1 cellular context compared by ENCODE assay signal in the genomic region with DNA sequence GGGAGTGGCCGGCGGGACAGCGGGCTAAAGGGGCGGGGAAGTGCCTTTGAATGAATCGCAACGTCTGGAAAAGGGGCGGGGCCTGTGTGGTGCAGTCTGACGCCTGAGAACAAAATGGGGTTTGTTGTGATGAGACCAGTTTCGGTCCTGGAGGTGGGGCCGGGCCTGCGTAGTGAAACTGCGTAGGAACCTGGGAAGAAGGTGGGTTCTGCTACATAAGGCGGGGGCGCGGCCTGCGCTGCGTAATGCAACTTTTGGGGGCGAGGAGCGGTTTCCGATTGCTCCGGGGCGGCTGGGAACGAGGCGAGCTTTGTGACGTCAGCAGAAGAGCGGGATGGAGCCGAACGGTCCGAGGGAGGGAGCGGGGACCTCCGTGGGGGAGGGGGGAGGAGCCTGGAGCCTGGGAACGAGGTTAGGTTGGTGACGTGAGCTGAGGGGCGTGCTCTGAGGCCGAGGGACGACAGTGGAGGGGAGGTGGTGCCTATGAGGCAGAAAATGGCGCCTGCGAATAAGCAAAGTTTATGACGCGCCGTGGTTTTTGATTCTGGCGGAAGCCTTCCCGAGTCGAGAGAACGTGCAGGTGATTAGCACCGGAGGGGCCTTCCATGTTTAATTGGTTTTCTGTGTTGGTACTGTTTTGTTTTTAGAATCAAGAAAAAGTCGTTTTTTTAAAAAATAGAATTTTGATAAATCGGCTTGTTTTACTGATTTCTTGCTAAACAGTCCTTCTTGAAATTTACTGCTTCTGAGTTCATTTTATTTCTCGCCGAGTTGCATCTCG.
TF ChIP-seq lines count a peak whose summit lies in the region.

No MANE protein-coding gene starts in this region.

TF ChIP-seq in K562, 482 proteins besides CTCF, POLR2A, EP300 and RAD21 (continued from another document and continues in another):
- TF ChIP-seq, protein P1, sequence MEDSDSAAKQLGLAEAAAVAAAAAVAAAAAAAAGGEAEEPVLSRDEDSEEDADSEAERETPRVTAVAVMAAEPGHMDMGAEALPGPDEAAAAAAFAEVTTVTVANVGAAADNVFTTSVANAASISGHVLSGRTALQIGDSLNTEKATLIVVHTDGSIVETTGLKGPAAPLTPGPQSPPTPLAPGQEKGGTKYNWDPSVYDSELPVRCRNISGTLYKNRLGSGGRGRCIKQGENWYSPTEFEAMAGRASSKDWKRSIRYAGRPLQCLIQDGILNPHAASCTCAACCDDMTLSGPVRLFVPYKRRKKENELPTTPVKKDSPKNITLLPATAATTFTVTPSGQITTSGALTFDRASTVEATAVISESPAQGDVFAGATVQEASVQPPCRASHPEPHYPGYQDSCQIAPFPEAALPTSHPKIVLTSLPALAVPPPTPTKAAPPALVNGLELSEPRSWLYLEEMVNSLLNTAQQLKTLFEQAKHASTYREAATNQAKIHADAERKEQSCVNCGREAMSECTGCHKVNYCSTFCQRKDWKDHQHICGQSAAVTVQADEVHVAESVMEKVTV (CRISPR knock-in tag; IDR thresholded peaks at IDR 0.05), result no peak
- TF ChIP-seq EGR1 (conservative IDR thresholded peaks at IDR 0.05) (peak; percentile 64), HDAC8 (tag; IDR thresholded peaks at IDR 0.05) (no peak), CAMTA2 (CRISPR knock-in tag; conservative IDR thresholded peaks at IDR 0.05) (no peak), ZNF23 (CRISPR knock-in tag; IDR thresholded peaks at IDR 0.05) (no peak), RBFOX2 (IDR thresholded peaks at IDR 0.05; ENCODE audit: low read depth, low read length) (peak; percentile 75), EP400 (IDR thresholded peaks at IDR 0.05) (peak; percentile 53; the same call in 1 of the 2 replicates), SNRNP70 (optimal IDR thresholded peaks at IDR 0.05; ENCODE audit: low read depth, low read length) (no peak), ZNF696 (CRISPR knock-in tag; conservative IDR thresholded peaks at IDR 0.05) (no peak), ZNF212 (CRISPR knock-in tag; IDR thresholded peaks at IDR 0.05) (no peak), ZNF24 (IDR thresholded peaks at IDR 0.05) (peak; percentile 61; the same call in 1 of the 2 replicates), MYC (IDR thresholded peaks at IDR 0.05; ENCODE audit: low read depth, low read length) (no peak), MYC (CRISPR knock-in tag; IDR thresholded peaks at IDR 0.05; ENCODE audit: borderline replicate concordance, low read depth) (no peak), RFX7 (CRISPR knock-in tag; IDR thresholded peaks at IDR 0.05) (no peak), NBN (IDR thresholded peaks at IDR 0.05; ENCODE audit: low read depth) (peak; percentile 31; the same call in 1 of the 2 replicates), NCOR1 (IDR thresholded peaks at IDR 0.05) (peak; percentile 78), FIP1L1 (IDR thresholded peaks at IDR 0.05; ENCODE audit: low read depth, low read length, poor library complexity, severe bottlenecking) (no peak), MEIS2 (IDR thresholded peaks at IDR 0.05; ENCODE audit: partially characterized antibody) (peak; percentile 40), MYBL2 (IDR thresholded peaks at IDR 0.05; ENCODE audit: low read depth) (no peak), MYBL2 (CRISPR knock-in tag; IDR thresholded peaks at IDR 0.05; ENCODE audit: borderline replicate concordance) (no peak), RBM39 (optimal IDR thresholded peaks at IDR 0.05; ENCODE audit: low read depth, low read length) (no peak), MCM5 (IDR thresholded peaks at IDR 0.05; ENCODE audit: low read depth) (no peak), NRF1 (conservative IDR thresholded peaks at IDR 0.05 in 1 of 2, IDR thresholded peaks at IDR 0.05 in 1 of 2) (peak; percentile 90 to 92), GABPA (tag; conservative IDR thresholded peaks at IDR 0.05; ENCODE audit: low read depth) (no peak), TFAM (CRISPR knock-in tag; conservative IDR thresholded peaks at IDR 0.05) (no peak), ZNF324 (CRISPR knock-in tag; IDR thresholded peaks at IDR 0.05) (no peak), ZNF583 (CRISPR knock-in tag; IDR thresholded peaks at IDR 0.05) (no peak), TRIM28 (IDR thresholded peaks at IDR 0.05) (no peak)
- TF ChIP-seq, protein P2, sequence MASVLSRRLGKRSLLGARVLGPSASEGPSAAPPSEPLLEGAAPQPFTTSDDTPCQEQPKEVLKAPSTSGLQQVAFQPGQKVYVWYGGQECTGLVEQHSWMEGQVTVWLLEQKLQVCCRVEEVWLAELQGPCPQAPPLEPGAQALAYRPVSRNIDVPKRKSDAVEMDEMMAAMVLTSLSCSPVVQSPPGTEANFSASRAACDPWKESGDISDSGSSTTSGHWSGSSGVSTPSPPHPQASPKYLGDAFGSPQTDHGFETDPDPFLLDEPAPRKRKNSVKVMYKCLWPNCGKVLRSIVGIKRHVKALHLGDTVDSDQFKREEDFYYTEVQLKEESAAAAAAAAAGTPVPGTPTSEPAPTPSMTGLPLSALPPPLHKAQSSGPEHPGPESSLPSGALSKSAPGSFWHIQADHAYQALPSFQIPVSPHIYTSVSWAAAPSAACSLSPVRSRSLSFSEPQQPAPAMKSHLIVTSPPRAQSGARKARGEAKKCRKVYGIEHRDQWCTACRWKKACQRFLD (CRISPR knock-in tag; IDR thresholded peaks at IDR 0.05), result no peak; the same call in 1 of the 2 replicates
- TF ChIP-seq, protein P3, sequence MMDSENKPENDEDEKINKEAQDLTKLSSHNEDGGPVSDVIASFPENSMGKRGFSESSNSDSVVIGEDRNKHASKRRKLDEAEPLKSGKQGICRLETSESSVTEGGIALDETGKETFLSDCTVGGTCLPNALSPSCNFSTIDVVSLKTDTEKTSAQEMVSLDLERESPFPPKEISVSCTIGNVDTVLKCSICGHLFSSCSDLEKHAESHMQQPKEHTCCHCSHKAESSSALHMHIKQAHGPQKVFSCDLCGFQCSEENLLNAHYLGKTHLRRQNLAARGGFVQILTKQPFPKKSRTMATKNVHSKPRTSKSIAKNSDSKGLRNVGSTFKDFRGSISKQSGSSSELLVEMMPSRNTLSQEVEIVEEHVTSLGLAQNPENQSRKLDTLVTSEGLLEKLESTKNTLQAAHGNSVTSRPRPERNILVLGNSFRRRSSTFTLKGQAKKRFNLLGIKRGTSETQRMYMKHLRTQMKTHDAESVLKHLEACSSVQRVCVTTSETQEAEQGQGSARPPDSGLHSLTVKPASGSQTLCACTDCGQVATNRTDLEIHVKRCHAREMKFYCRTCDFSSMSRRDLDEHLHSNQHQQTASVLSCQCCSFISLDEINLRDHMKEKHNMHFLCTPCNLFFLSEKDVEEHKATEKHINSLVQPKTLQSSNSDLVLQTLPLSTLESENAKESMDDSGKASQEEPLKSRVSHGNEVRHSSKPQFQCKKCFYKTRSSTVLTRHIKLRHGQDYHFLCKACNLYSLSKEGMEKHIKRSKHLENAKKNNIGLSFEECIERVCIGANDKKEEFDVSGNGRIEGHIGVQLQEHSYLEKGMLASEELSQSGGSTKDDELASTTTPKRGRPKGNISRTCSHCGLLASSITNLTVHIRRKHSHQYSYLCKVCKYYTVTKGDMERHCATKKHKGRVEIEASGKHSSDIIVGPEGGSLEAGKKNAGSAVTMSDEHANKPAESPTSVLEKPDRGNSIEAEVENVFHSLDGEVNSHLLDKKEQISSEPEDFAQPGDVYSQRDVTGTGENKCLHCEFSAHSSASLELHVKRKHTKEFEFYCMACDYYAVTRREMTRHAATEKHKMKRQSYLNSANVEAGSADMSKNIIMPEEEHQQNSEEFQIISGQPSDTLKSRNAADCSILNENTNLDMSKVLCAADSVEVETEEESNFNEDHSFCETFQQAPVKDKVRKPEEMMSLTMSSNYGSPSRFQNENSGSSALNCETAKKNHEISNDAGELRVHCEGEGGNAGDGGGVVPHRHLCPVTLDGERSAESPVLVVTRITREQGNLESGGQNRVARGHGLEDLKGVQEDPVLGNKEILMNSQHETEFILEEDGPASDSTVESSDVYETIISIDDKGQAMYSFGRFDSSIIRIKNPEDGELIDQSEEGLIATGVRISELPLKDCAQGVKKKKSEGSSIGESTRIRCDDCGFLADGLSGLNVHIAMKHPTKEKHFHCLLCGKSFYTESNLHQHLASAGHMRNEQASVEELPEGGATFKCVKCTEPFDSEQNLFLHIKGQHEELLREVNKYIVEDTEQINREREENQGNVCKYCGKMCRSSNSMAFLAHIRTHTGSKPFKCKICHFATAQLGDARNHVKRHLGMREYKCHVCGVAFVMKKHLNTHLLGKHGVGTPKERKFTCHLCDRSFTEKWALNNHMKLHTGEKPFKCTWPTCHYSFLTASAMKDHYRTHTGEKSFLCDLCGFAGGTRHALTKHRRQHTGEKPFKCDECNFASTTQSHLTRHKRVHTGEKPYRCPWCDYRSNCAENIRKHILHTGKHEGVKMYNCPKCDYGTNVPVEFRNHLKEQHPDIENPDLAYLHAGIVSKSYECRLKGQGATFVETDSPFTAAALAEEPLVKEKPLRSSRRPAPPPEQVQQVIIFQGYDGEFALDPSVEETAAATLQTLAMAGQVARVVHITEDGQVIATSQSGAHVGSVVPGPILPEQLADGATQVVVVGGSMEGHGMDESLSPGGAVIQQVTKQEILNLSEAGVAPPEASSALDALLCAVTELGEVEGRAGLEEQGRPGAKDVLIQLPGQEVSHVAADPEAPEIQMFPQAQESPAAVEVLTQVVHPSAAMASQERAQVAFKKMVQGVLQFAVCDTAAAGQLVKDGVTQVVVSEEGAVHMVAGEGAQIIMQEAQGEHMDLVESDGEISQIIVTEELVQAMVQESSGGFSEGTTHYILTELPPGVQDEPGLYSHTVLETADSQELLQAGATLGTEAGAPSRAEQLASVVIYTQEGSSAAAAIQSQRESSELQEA (IDR thresholded peaks at IDR 0.05; ENCODE audit: low read depth), result no peak
- TF ChIP-seq, protein P4, sequence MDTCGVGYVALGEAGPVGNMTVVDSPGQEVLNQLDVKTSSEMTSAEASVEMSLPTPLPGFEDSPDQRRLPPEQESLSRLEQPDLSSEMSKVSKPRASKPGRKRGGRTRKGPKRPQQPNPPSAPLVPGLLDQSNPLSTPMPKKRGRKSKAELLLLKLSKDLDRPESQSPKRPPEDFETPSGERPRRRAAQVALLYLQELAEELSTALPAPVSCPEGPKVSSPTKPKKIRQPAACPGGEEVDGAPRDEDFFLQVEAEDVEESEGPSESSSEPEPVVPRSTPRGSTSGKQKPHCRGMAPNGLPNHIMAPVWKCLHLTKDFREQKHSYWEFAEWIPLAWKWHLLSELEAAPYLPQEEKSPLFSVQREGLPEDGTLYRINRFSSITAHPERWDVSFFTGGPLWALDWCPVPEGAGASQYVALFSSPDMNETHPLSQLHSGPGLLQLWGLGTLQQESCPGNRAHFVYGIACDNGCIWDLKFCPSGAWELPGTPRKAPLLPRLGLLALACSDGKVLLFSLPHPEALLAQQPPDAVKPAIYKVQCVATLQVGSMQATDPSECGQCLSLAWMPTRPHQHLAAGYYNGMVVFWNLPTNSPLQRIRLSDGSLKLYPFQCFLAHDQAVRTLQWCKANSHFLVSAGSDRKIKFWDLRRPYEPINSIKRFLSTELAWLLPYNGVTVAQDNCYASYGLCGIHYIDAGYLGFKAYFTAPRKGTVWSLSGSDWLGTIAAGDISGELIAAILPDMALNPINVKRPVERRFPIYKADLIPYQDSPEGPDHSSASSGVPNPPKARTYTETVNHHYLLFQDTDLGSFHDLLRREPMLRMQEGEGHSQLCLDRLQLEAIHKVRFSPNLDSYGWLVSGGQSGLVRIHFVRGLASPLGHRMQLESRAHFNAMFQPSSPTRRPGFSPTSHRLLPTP (IDR thresholded peaks at IDR 0.05; ENCODE audit: borderline replicate concordance, extremely low read depth, insufficient read length), result no peak
- TF ChIP-seq, protein P5, sequence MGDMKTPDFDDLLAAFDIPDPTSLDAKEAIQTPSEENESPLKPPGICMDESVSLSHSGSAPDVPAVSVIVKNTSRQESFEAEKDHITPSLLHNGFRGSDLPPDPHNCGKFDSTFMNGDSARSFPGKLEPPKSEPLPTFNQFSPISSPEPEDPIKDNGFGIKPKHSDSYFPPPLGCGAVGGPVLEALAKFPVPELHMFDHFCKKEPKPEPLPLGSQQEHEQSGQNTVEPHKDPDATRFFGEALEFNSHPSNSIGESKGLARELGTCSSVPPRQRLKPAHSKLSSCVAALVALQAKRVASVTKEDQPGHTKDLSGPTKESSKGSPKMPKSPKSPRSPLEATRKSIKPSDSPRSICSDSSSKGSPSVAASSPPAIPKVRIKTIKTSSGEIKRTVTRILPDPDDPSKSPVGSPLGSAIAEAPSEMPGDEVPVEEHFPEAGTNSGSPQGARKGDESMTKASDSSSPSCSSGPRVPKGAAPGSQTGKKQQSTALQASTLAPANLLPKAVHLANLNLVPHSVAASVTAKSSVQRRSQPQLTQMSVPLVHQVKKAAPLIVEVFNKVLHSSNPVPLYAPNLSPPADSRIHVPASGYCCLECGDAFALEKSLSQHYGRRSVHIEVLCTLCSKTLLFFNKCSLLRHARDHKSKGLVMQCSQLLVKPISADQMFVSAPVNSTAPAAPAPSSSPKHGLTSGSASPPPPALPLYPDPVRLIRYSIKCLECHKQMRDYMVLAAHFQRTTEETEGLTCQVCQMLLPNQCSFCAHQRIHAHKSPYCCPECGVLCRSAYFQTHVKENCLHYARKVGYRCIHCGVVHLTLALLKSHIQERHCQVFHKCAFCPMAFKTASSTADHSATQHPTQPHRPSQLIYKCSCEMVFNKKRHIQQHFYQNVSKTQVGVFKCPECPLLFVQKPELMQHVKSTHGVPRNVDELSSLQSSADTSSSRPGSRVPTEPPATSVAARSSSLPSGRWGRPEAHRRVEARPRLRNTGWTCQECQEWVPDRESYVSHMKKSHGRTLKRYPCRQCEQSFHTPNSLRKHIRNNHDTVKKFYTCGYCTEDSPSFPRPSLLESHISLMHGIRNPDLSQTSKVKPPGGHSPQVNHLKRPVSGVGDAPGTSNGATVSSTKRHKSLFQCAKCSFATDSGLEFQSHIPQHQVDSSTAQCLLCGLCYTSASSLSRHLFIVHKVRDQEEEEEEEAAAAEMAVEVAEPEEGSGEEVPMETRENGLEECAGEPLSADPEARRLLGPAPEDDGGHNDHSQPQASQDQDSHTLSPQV (IDR thresholded peaks at IDR 0.05), result no peak
- TF ChIP-seq, protein P6, sequence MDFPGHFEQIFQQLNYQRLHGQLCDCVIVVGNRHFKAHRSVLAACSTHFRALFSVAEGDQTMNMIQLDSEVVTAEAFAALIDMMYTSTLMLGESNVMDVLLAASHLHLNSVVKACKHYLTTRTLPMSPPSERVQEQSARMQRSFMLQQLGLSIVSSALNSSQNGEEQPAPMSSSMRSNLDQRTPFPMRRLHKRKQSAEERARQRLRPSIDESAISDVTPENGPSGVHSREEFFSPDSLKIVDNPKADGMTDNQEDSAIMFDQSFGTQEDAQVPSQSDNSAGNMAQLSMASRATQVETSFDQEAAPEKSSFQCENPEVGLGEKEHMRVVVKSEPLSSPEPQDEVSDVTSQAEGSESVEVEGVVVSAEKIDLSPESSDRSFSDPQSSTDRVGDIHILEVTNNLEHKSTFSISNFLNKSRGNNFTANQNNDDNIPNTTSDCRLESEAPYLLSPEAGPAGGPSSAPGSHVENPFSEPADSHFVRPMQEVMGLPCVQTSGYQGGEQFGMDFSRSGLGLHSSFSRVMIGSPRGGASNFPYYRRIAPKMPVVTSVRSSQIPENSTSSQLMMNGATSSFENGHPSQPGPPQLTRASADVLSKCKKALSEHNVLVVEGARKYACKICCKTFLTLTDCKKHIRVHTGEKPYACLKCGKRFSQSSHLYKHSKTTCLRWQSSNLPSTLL (IDR thresholded peaks at IDR 0.05), result no peak
- TF ChIP-seq, protein P7, sequence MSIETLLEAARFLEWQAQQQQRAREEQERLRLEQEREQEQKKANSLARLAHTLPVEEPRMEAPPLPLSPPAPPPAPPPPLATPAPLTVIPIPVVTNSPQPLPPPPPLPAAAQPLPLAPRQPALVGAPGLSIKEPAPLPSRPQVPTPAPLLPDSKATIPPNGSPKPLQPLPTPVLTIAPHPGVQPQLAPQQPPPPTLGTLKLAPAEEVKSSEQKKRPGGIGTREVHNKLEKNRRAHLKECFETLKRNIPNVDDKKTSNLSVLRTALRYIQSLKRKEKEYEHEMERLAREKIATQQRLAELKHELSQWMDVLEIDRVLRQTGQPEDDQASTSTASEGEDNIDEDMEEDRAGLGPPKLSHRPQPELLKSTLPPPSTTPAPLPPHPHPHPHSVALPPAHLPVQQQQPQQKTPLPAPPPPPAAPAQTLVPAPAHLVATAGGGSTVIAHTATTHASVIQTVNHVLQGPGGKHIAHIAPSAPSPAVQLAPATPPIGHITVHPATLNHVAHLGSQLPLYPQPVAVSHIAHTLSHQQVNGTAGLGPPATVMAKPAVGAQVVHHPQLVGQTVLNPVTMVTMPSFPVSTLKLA (conservative IDR thresholded peaks at IDR 0.05), result peak in 1 of 2 experiments; percentile 50; a peak in 3 of 4 replicates
